8 cellular contexts compared by ENCODE assay signal in genomic region chr14:30283822-30284446, GRCh38.
A peak's percentile ranks its signal among the peaks of the same experiment; 100 is the strongest.
DNase-seq lines count a peak whose midpoint lies in the region; ATAC-seq and TF ChIP-seq lines count a peak whose summit lies in the region.

No MANE protein-coding gene starts in this region.

- no peak overlapping the region for H3K27ac ChIP-seq in SU-DHL-6 (ENCODE audit: low read depth, low read length)
- H3K27ac ChIP-seq in CD4-positive, alpha-beta T cell (ENCODE audit: low read depth, low read length), result no peak overlapping the region

- POLR2A ChIA-PET in CD4-positive, alpha-beta T cell (lab: Charles Lee), result no interaction called here

- H2AFZ ChIP-seq in SU-DHL-6 (ENCODE audit: low read depth, low read length, severe bottlenecking), result no peak overlapping the region

- DNase-seq in activated CD4-positive, alpha-beta T cell treated with anti-CD3 and anti-CD28 coated beads for 24 hours (ENCODE audit: low read depth in 2 of 2), result peak; percentile 3 to 6
- DNase-seq in activated CD4-positive, alpha-beta T cell treated with anti-CD3 and anti-CD28 coated beads for 1 hour, result no peak
- DNase-seq in iPS DF 19.7 (ENCODE audit: low read depth, low spot score), result peak; percentile 28
- no peak for DNase-seq in CD4-positive, alpha-beta T cell

- CTCF ChIA-PET in CD4-positive, alpha-beta T cell (lab: Charles Lee), result no interaction called here

- ATAC-seq in HG02884 (IDR thresholded peaks at IDR 0.05; ENCODE audit: unreplicated experiment), result peak; percentile 80
- ATAC-seq in HG03025 (IDR thresholded peaks at IDR 0.05; ENCODE audit: low FRiP score, unreplicated experiment), result no peak
- no peak for ATAC-seq in GM19395 (IDR thresholded peaks at IDR 0.05; ENCODE audit: unreplicated experiment)
- ATAC-seq in CD4-positive, alpha-beta T cell (ENCODE audit: poor library complexity), result no peak

- H3K4me1 Mint-ChIP-seq in CD4-positive, alpha-beta T cell (ENCODE audit: low read depth), result no peaks in the 10 kb centered on the region

- no peaks in the 10 kb centered on the region for H3K9me2 ChIP-seq in SU-DHL-6 (replicated peaks; ENCODE audit: insufficient read depth, low read length)

- no peaks in the 10 kb centered on the region for H3K36me3 ChIP-seq in SU-DHL-6 (ENCODE audit: low read length)

- no peaks in the 10 kb centered on the region for H3K27me3 Mint-ChIP-seq in CD4-positive, alpha-beta T cell

- intact Hi-C loops in CD4-positive, alpha-beta T cell (cut with DNase I, micrococcal nuclease), result no loop called here

- no peak overlapping the region for H3K4me3 Mint-ChIP-seq in CD4-positive, alpha-beta T cell

- peaks cover 3% of the 10 kb centered on the region for H3K9me3 Mint-ChIP-seq in CD4-positive, alpha-beta T cell

- H3K36me3 Mint-ChIP-seq in CD4-positive, alpha-beta T cell (ENCODE audit: low read depth), result no peaks in the 10 kb centered on the region

- no peak overlapping the region for H3K27ac Mint-ChIP-seq in CD4-positive, alpha-beta T cell

- peak; percentile 75 for TF ChIP-seq CTCF in SU-DHL-6 (IDR thresholded peaks at IDR 0.05; ENCODE audit: insufficient read depth, low read length, poor library complexity, severe bottlenecking)
- TF ChIP-seq CTCF in CD4-positive, alpha-beta T cell (IDR thresholded peaks at IDR 0.05), result no peak

- no peaks in the 10 kb centered on the region for H4K20me1 ChIP-seq in SU-DHL-6 (ENCODE audit: low read depth, low read length)

- H3K4me2 ChIP-seq in SU-DHL-6 (ENCODE audit: low read depth, low read length, poor library complexity, severe bottlenecking), result no peak overlapping the region

- H3K4me3 ChIP-seq in SU-DHL-6 (ENCODE audit: insufficient read depth, low read length, poor library complexity, severe bottlenecking), result no peak overlapping the region

- H3K27me3 ChIP-seq in SU-DHL-6 (ENCODE audit: low read length), result no peaks in the 10 kb centered on the region
- no peaks in the 10 kb centered on the region for H3K27me3 ChIP-seq in CD4-positive, alpha-beta T cell (ENCODE audit: control insufficient read depth, insufficient read depth, low read length)

- no peaks in the 10 kb centered on the region; the same call in 1 of the 2 replicates for H3F3A ChIP-seq in SU-DHL-6 (ENCODE audit: insufficient read depth)

- no peaks in the 10 kb centered on the region for H3K9me3 ChIP-seq in SU-DHL-6 (ENCODE audit: insufficient read depth, low read length)
- H3K9me3 ChIP-seq in CD4-positive, alpha-beta T cell (ENCODE audit: control insufficient read depth, low read length), result no peaks in the 10 kb centered on the region

- no peak overlapping the region for H3K9ac ChIP-seq in SU-DHL-6 (ENCODE audit: low read length)

- no peaks in the 10 kb centered on the region for H3K79me2 ChIP-seq in SU-DHL-6 (ENCODE audit: insufficient read depth, low read length)

Comparison
In these comparisons a context has a peak if more than half of its experiments do, and no peak if none do; other contexts are left out.
1. DNase-seq: peak in activated CD4-positive, alpha-beta T cell treated with anti-CD3 and anti-CD28 coated beads for 24 hours (2 of 2) and iPS DF 19.7 (single experiment); none in activated CD4-positive, alpha-beta T cell treated with anti-CD3 and anti-CD28 coated beads for 1 hour (single experiment) and CD4-positive, alpha-beta T cell (0 of 10).